17 cellular contexts compared by ENCODE assay signal in genomic region chr12:52256165-52256935, GRCh38. TPM values are rescaled to one million over a fixed set of nuclear protein-coding genes. Genes with fewer than 3 reads are reported as not detected.
DNase-seq lines count a peak whose midpoint lies in the region; ATAC-seq and TF ChIP-seq lines count a peak whose summit lies in the region.
"Had no signal": no experiment of that assay in that cellular context is flagged by ENCODE, and none has a peak within 500 bp of the region (broad histone marks: within the 10 kb centered on the region; RNA-seq: fewer than 3 reads in every experiment).

No MANE protein-coding gene starts in this region.

- no peak overlapping the region for H3K4me2 ChIP-seq in IMR-90 (ENCODE audit: low read depth, low read length)

- in situ Hi-C loops in IMR-90 (cut with MboI; ENCODE audit: low sequenced_read_pairs) = no loop called here

- H2BK20ac ChIP-seq in IMR-90 (ENCODE audit: low read depth, low read length) = no peak overlapping the region

- no peaks in the 10 kb centered on the region for H3K36me3 Mint-ChIP-seq in Caco-2 (ENCODE audit: insufficient read depth, unreplicated experiment)
- no peaks in the 10 kb centered on the region for H3K36me3 Mint-ChIP-seq in endothelial cell (ENCODE audit: low read depth, unreplicated experiment)

- DNase-seq in Caco-2 = no peak
- DNase-seq in IMR-90 = no peak
- DNase-seq in endothelial cell (ENCODE audit: low spot score) = no peak
- DNase-seq in sciatic nerve (ENCODE audit: low spot score) = peak; percentile 18
- no peak for DNase-seq in DMS79 (lab: John Stamatoyannopoulos, UW)
- no peak for DNase-seq in 8988T
- DNase-seq: AML-193, DMS 273 treated with DMSO at 0.1 percent for 48 hours, GM23248, NCI-H1105, NCI-H1694, NCI-H510A treated with DMSO at 0.1 percent for 48 hours had no signal

- no peak overlapping the region for H3K14ac ChIP-seq in IMR-90 (replicated peaks; ENCODE audit: low read depth, low read length)

- H2BK5ac ChIP-seq in IMR-90 (ENCODE audit: low read depth, low read length, poor library complexity, severe bottlenecking) = no peak overlapping the region

- no peak overlapping the region for H3K23ac ChIP-seq in IMR-90 (ENCODE audit: low read depth, low read length)

- H2AFZ ChIP-seq in IMR-90 (replicated peaks; ENCODE audit: low read length, poor library complexity) = peak overlapping the region; percentile 35
- H2AFZ ChIP-seq: GM23248 had no signal

- H3K27me3 Mint-ChIP-seq in Caco-2 (ENCODE audit: insufficient read depth, unreplicated experiment) = no peaks in the 10 kb centered on the region
- peaks cover 11% of the 10 kb centered on the region for H3K27me3 Mint-ChIP-seq in endothelial cell (ENCODE audit: unreplicated experiment)

- no peak overlapping the region for H2AK5ac ChIP-seq in IMR-90 (ENCODE audit: low read depth, low read length)

- H3K9me1 ChIP-seq in IMR-90 (ENCODE audit: insufficient read depth, low read length) = peaks cover 6% of the 10 kb centered on the region

- H3K79me1 ChIP-seq in IMR-90 (ENCODE audit: low read depth in 1 of 2, low read length in 2 of 2) = no peaks in the 10 kb centered on the region

- H3K4ac ChIP-seq in IMR-90 (ENCODE audit: low read depth, low read length) = no peak overlapping the region

- H2AK9ac ChIP-seq in IMR-90 (replicated peaks; ENCODE audit: low read depth, low read length, poor library complexity) = no peak overlapping the region

- no peak overlapping the region for H3K18ac ChIP-seq in IMR-90 (ENCODE audit: low read depth, low read length)

- WGBS in IMR-90 (ENCODE audit: extremely low coverage in 2 of 2, insufficient read length in 1 of 2), 2 experiments = 83% methylated on average over 3 of the region's 6 CpGs; no CpG with 5 or more reads in 1 of the 2 experiments

- H3K4me1 Mint-ChIP-seq in Caco-2 (ENCODE audit: low read depth, unreplicated experiment) = peaks cover 2% of the 10 kb centered on the region
- peaks cover 10% of the 10 kb centered on the region for H3K4me1 Mint-ChIP-seq in endothelial cell (ENCODE audit: unreplicated experiment)

- H3K9ac ChIP-seq in IMR-90 (ENCODE audit: low read depth, low read length) = no peak overlapping the region
- H3K9ac ChIP-seq: GM23248 had no signal

- ATAC-seq in IMR-90 (ENCODE audit: low read depth) (no peak), sciatic nerve (no peak), GM19035 (IDR thresholded peaks at IDR 0.05; ENCODE audit: unreplicated experiment) (no peak)
- ATAC-seq: HCT116, Right ventricle myocardium inferior had no signal

- TF ChIP-seq POLR2A in IMR-90 (IDR thresholded peaks at IDR 0.05; ENCODE audit: low read depth, low read length) = no peak

- no peaks in the 10 kb centered on the region for H4K20me1 ChIP-seq in IMR-90 (ENCODE audit: insufficient read depth, low read length)

- H3K36me3 ChIP-seq in Caco-2 (ENCODE audit: control insufficient read depth, insufficient read depth, low read length) (no peaks in the 10 kb centered on the region), IMR-90 (ENCODE audit: control insufficient read depth, insufficient read depth, low read length) (no peaks in the 10 kb centered on the region)

- H3K56ac ChIP-seq in IMR-90 (ENCODE audit: extremely low read depth, insufficient read depth, low read length) = no peak overlapping the region

- H3K4me3 ChIP-seq in Caco-2 (ENCODE audit: low read depth, low read length) (no peak overlapping the region), IMR-90 (ENCODE audit: insufficient read depth, low read depth, low read length) (no peak overlapping the region)
- H3K4me3 ChIP-seq: GM23248 had no signal

- dilution Hi-C loops in IMR-90 (cut with HindIII; ENCODE audit: low sequenced_read_pairs, unreplicated experiment) = no loop called here

- H3K4me3 Mint-ChIP-seq in Caco-2 (ENCODE audit: unreplicated experiment) (no peak overlapping the region), endothelial cell (ENCODE audit: unreplicated experiment) (peak overlapping the region; percentile 15)

- CTCF ChIA-PET in Caco-2 (lab: Charles Lee) (no interaction called here), IMR-90 (lab: Yijun Ruan, JAX) (no interaction called here)

- intact Hi-C loops in Caco-2 (cut with micrococcal nuclease; ENCODE audit: unreplicated experiment) (no loop called here), IMR-90 (cut with micrococcal nuclease) (no loop called here), sciatic nerve (cut with DNase I) (no loop called here)

- TF ChIP-seq RAD21 in IMR-90 (IDR thresholded peaks at IDR 0.05; ENCODE audit: low read length) = no peak

- H3K27me3 ChIP-seq in Caco-2 (replicated peaks; ENCODE audit: control insufficient read depth, insufficient read depth, low read length) (no peaks in the 10 kb centered on the region), IMR-90 (ENCODE audit: control insufficient read depth, insufficient read depth, low read length) (peaks cover 33% of the 10 kb centered on the region)

- H2BK15ac ChIP-seq in IMR-90 (ENCODE audit: low read depth, low read length) = no peak overlapping the region

- no peaks in the 10 kb centered on the region for H3K4me1 ChIP-seq in Caco-2
- H3K4me1 ChIP-seq in IMR-90 (ENCODE audit: control insufficient read depth, insufficient read depth, low read length) = peaks cover 10% of the 10 kb centered on the region

- no peak for TF ChIP-seq CTCF in Caco-2 (IDR thresholded peaks at IDR 0.05; ENCODE audit: insufficient read depth in 1 of 2, low read depth in 1 of 2, low read length in 1 of 2, severe bottlenecking in 1 of 2, unreplicated experiment in 1 of 2)
- no peak for TF ChIP-seq CTCF in IMR-90 (conservative IDR thresholded peaks at IDR 0.05; ENCODE audit: low read depth, low read length)
- no peak for TF ChIP-seq CTCF in endothelial cell (IDR thresholded peaks at IDR 0.05; ENCODE audit: unreplicated experiment)

- H3K27ac ChIP-seq in IMR-90 (ENCODE audit: insufficient read depth, low read length) = no peak overlapping the region
- H3K27ac ChIP-seq: C4-2B, GM23248 had no signal

- H3K27ac Mint-ChIP-seq in Caco-2 (ENCODE audit: unreplicated experiment) = peak overlapping the region; percentile 7
- peak overlapping the region; percentile 39 for H3K27ac Mint-ChIP-seq in endothelial cell (ENCODE audit: unreplicated experiment)

- H3K9me3 Mint-ChIP-seq in Caco-2 (ENCODE audit: unreplicated experiment) (no peaks in the 10 kb centered on the region), endothelial cell (ENCODE audit: unreplicated experiment) (no peaks in the 10 kb centered on the region)

- no peak overlapping the region for H4K5ac ChIP-seq in IMR-90 (ENCODE audit: low read depth, low read length)

- POLR2A ChIA-PET in Caco-2 (lab: Charles Lee) = interaction anchor here (0.6 kb wide), 1 partner anchor 18 kb away, joined by 3 read pairs; no protein-coding TSS in a partner anchor
- POLR2A ChIA-PET in IMR-90 (lab: Charles Lee; ENCODE audit: unreplicated experiment) = no interaction called here

- peaks cover 2% of the 10 kb centered on the region; the same call in 1 of the 2 replicates for H3K9me3 ChIP-seq in Caco-2
- no peaks in the 10 kb centered on the region for H3K9me3 ChIP-seq in IMR-90 (ENCODE audit: control insufficient read depth, insufficient read depth, low read length)

- H4K91ac ChIP-seq in IMR-90 (ENCODE audit: insufficient read depth, low read depth, low read length) = no peak overlapping the region

- H4K8ac ChIP-seq in IMR-90 (ENCODE audit: low read depth in 2 of 2, low read length in 2 of 2) = no peak overlapping the region

- BruUV-seq in Caco-2 (replicated peaks; lab: Mats Ljungman, UMichigan) (no TSS peak), IMR-90 (replicated peaks; lab: Mats Ljungman, UMichigan) (no TSS peak)

- no peak overlapping the region for H2BK120ac ChIP-seq in IMR-90 (ENCODE audit: low read depth, low read length)

TF ChIP-seq in IMR-90, 13 proteins besides CTCF, POLR2A, EP300 and RAD21 (continues in another document):
- TF ChIP-seq BHLHE40 (IDR thresholded peaks at IDR 0.05; ENCODE audit: low read depth, low read length) (no peak), RFX5 (IDR thresholded peaks at IDR 0.05; ENCODE audit: low read depth, low read length) (no peak), RCOR1 (IDR thresholded peaks at IDR 0.05; ENCODE audit: insufficient replicate concordance, low read length) (no peak), CEBPB (IDR thresholded peaks at IDR 0.05; ENCODE audit: low read depth, low read length) (no peak), SMC3 (IDR thresholded peaks at IDR 0.05; ENCODE audit: low read depth, low read length) (no peak), NFE2L2 (IDR thresholded peaks at IDR 0.05; ENCODE audit: low read depth, low read length) (no peak), USF2 (IDR thresholded peaks at IDR 0.05; ENCODE audit: low read depth, low read length) (no peak), MAZ (IDR thresholded peaks at IDR 0.05; ENCODE audit: borderline replicate concordance, low read depth, low read length) (no peak), MXI1 (IDR thresholded peaks at IDR 0.05; ENCODE audit: borderline replicate concordance, low read depth, low read length) (no peak)

RNA-seq across cellular contexts. Expression of gene KRT86, which starts 18.1 kb away (rescaled TPM):
- total RNA-seq in Caco-2 (2022) = not detected in 2 replicates
- not detected in 2 replicates for total RNA-seq in IMR-90 (2012; rRNA removed)
- 0.06 TPM in 1 of 2 replicates, not detected in the other for polyA plus RNA-seq in IMR-90 (2012; rRNA removed)
- 0.01 TPM in 1 of 2 replicates, not detected in the other for polyA plus RNA-seq in IMR-90 (2012; cell fraction: cytosol; rRNA removed)
- 0.03 TPM in 1 of 2 replicates, not detected in the other for polyA plus RNA-seq in IMR-90 (2012; cell fraction: nucleus; rRNA removed; ENCODE audit: low replicate concordance)
- not detected for total RNA-seq in endothelial cell (ENCODE audit: unreplicated experiment)
- 0.45 TPM for total RNA-seq in sciatic nerve
- total RNA-seq: Right ventricle myocardium inferior, SK-MEL-5 had no signal

RNA-seq across cellular contexts. Expression of gene KRT7, which starts 23.3 kb away (rescaled TPM):
- total RNA-seq in Caco-2 (2022) (13.9 and 19.9 TPM in 2 replicates), IMR-90 (2012; rRNA removed) (0.54 and 1.4 TPM in 2 replicates), endothelial cell (ENCODE audit: unreplicated experiment) (not detected), sciatic nerve (4.0 TPM)
- 1.4 and 1.7 TPM in 2 replicates for polyA plus RNA-seq in IMR-90 (2012; rRNA removed)
- 2.5 and 3.4 TPM in 2 replicates for polyA plus RNA-seq in IMR-90 (2012; cell fraction: cytosol; rRNA removed)
- 0.60 and 1.7 TPM in 2 replicates for polyA plus RNA-seq in IMR-90 (2012; cell fraction: nucleus; rRNA removed; ENCODE audit: low replicate concordance)
- total RNA-seq: Right ventricle myocardium inferior, SK-MEL-5 had no signal

RNA-seq across cellular contexts. Expression of gene KRT81, which starts 35.0 kb away (rescaled TPM):
- total RNA-seq in Caco-2 (2022) (0.28 and 0.45 TPM in 2 replicates), IMR-90 (2012; rRNA removed) (under 0.01 TPM in 2 replicates), endothelial cell (ENCODE audit: unreplicated experiment) (not detected), sciatic nerve (not detected)
- 0.05 and 0.29 TPM in 2 replicates for polyA plus RNA-seq in IMR-90 (2012; rRNA removed)
- 0.17 and 0.21 TPM in 2 replicates for polyA plus RNA-seq in IMR-90 (2012; cell fraction: cytosol; rRNA removed)
- polyA plus RNA-seq in IMR-90 (2012; cell fraction: nucleus; rRNA removed; ENCODE audit: low replicate concordance) = 0.09 and 0.13 TPM in 2 replicates
- total RNA-seq: Right ventricle myocardium inferior had no signal
